Comparison of ENCODE assay signal across 11 cellular contexts in the genomic region with DNA sequence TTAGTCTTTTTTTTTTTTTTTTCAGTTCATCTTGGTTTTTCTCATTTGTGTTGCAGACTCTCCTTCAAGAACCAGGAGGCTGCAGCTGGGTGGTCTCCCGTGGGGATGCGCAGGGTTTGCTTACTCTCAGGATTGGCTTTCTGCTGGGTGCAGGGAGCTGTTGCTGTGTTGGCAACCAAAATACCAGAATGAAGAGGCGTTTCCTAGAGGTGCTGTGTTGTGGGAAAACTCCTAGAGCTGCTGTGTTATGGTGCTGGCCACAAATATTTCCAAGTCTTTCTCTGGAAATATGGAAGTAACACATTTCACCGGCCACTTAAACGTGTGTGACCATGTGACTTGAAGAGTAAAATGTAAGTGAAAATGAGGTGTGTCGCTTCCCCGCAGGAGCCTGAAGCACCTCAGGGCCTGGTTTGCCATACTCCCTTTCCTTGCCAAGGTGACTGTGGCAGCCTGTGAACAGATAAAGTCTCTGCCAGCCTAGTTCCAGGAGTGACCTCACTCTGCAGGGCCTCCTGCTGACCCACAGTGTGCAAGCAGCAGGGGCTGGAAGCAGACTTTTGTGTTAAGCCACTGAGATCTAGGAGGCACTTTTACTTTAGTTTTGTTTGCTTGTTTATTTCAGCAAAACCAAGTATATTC.
"Had no signal": no experiment of that assay in that cellular context is flagged by ENCODE, and none has a peak within 500 bp of the region (broad histone marks: within the 10 kb centered on the region; RNA-seq: fewer than 3 reads in every experiment).

No MANE protein-coding gene starts in this region.

- H3K36me3 ChIP-seq: thyroid gland had no signal

- H3K36me3 Mint-ChIP-seq: natural killer cell had no signal

- H3K27me3 ChIP-seq: thyroid gland had no signal

- H3K27me3 Mint-ChIP-seq: activated CD4-positive, alpha-beta memory T cell treated with anti-CD3 and anti-CD28 coated beads, Interleukin-2, amount 10 ng/mL, durations not matched to agents 7 days and 5 days had no signal

- H3K4me3 Mint-ChIP-seq: activated CD4-positive, alpha-beta memory T cell treated with anti-CD3 and anti-CD28 coated beads, Interleukin-2, amount 10 ng/mL, durations not matched to agents 7 days and 5 days; activated T-helper 1 cell treated with anti-CD3 and anti-CD28 coated beads, Interleukin-12 subunit alpha, Interleukin-12 subunit beta, Interleukin-2, Interleukin-4 antibody, amounts not matched to agents 30 ng/mL and 10 ng/mL and 1 ng/mL, durations not matched to agents 14 hours and 24 hours and 36 hours; central memory CD8-positive, alpha-beta T cell; effector memory CD8-positive, alpha-beta T cell; natural killer cell had no signal

- H3K4me3 ChIP-seq: psoas muscle, thyroid gland had no signal

- H3K27ac Mint-ChIP-seq: activated CD4-positive, alpha-beta memory T cell treated with anti-CD3 and anti-CD28 coated beads, Interleukin-2, amount 10 ng/mL, durations not matched to agents 7 days and 5 days; activated T-helper 1 cell treated with anti-CD3 and anti-CD28 coated beads, Interleukin-12 subunit alpha, Interleukin-12 subunit beta, Interleukin-2, Interleukin-4 antibody, amounts not matched to agents 30 ng/mL and 10 ng/mL and 1 ng/mL, durations not matched to agents 14 hours and 24 hours and 36 hours; effector memory CD8-positive, alpha-beta T cell; natural killer cell had no signal

- H3K9me3 ChIP-seq: psoas muscle, thyroid gland had no signal

- ATAC-seq: effector memory CD8-positive, alpha-beta T cell; natural killer cell had no signal

- H3K27ac ChIP-seq: psoas muscle, thyroid gland had no signal

- H3K9me3 Mint-ChIP-seq: activated T-helper 1 cell treated with anti-CD3 and anti-CD28 coated beads, Interleukin-12 subunit alpha, Interleukin-12 subunit beta, Interleukin-2, Interleukin-4 antibody, amounts not matched to agents 30 ng/mL and 10 ng/mL and 1 ng/mL, durations not matched to agents 14 hours and 24 hours and 36 hours; central memory CD8-positive, alpha-beta T cell; natural killer cell had no signal

- H3K4me1 Mint-ChIP-seq: activated CD4-positive, alpha-beta memory T cell treated with anti-CD3 and anti-CD28 coated beads, Interleukin-2, amount 10 ng/mL, durations not matched to agents 7 days and 5 days; central memory CD8-positive, alpha-beta T cell; natural killer cell had no signal

- H3K4me1 ChIP-seq: psoas muscle had no signal

- DNase-seq: activated CD4-positive, alpha-beta memory T cell treated with anti-CD3 and anti-CD28 coated beads, Interleukin-2, amount 10 ng/mL, durations not matched to agents 7 days and 5 days; activated CD4-positive, CD25-positive, alpha-beta regulatory T cell treated with anti-CD3 and anti-CD28 coated beads, Interleukin-2, amount 50 U/mL, for 72 hours; activated naive CD4-positive, alpha-beta T cell; effector memory CD8-positive, alpha-beta T cell; natural killer cell; stimulated activated CD4-positive, alpha-beta T cell treated with anti-CD3 and anti-CD28 coated beads, Interleukin-15, amount 100 ng/mL, for 24 hours; SW 1271 had no signal
